Comparison of ENCODE assay signal across 8 cellular contexts in genomic region chr2:182522428-182522896, GRCh38.
A peak's percentile ranks its signal among the peaks of the same experiment; 100 is the strongest.
DNase-seq lines count a peak whose midpoint lies in the region; ATAC-seq and TF ChIP-seq lines count a peak whose summit lies in the region.

No MANE protein-coding gene starts in this region.

- TF ChIP-seq CTCF in nephron progenitor cell (IDR thresholded peaks at IDR 0.05) (no peak), esophagus squamous epithelium (IDR thresholded peaks at IDR 0.05) (no peak)

- WGBS in esophagus squamous epithelium, 2 donors: 31 to 53% methylated on average over 6 of the region's 6 CpGs

- peak; percentile 92 for DNase-seq in DMS 273 (lab: John Stamatoyannopoulos, UW; ENCODE audit: unreplicated experiment)
- peak; percentile 32 to 62 for DNase-seq in NCI-H1930 (lab: John Stamatoyannopoulos, UW)
- peak; percentile 90 for DNase-seq in dermis blood vessel endothelial cell
- DNase-seq in nephron progenitor cell: no peak
- DNase-seq in HPDE6-E6E7 (ENCODE audit: extremely low spot score): no peak
- no peak for DNase-seq in activated effector memory CD4-positive, alpha-beta T cell treated with anti-CD3 and anti-CD28 coated beads, Interleukin-2, amount 50 U/mL, for 16 hours
- DNase-seq in esophagus squamous epithelium (lab: John Stamatoyannopoulos, UW): no peak

- H3K4me1 Mint-ChIP-seq in nephron progenitor cell: peaks cover 9% of the 10 kb centered on the region

- H3K36me3 ChIP-seq in esophagus squamous epithelium: no peaks in the 10 kb centered on the region

- no peak for TF ChIP-seq POLR2A in esophagus squamous epithelium (IDR thresholded peaks at IDR 0.05)

- H3K4me3 Mint-ChIP-seq in nephron progenitor cell: no peak overlapping the region

- H3K9me3 ChIP-seq in esophagus squamous epithelium: no peaks in the 10 kb centered on the region

- intact Hi-C loops in esophagus squamous epithelium (cut with DNase I): no loop called here

- ATAC-seq in GM18870 (IDR thresholded peaks at IDR 0.05; ENCODE audit: unreplicated experiment): no peak

- H3K27ac Mint-ChIP-seq in nephron progenitor cell: peak overlapping the region; percentile 37

- H3K9me3 Mint-ChIP-seq in nephron progenitor cell: no peaks in the 10 kb centered on the region

- H3K27ac ChIP-seq in esophagus squamous epithelium: no peak overlapping the region

- no peaks in the 10 kb centered on the region for H3K36me3 Mint-ChIP-seq in nephron progenitor cell (ENCODE audit: low read depth)

- no peaks in the 10 kb centered on the region for H3K27me3 ChIP-seq in esophagus squamous epithelium

- H3K27me3 Mint-ChIP-seq in nephron progenitor cell (ENCODE audit: low read depth, poor library complexity): no peaks in the 10 kb centered on the region

- peak overlapping the region in 1 of 4 donors; percentile 31 for H3K4me3 ChIP-seq in esophagus squamous epithelium

- no peaks in the 10 kb centered on the region for H3K4me1 ChIP-seq in esophagus squamous epithelium

Comparison
In these comparisons a context has a peak if more than half of its experiments do, and no peak if none do; other contexts are left out.
1. DNase-seq: peak in DMS 273 (single experiment), NCI-H1930 (2 of 2) and dermis blood vessel endothelial cell (single experiment); none in nephron progenitor cell (single experiment), HPDE6-E6E7 (single experiment), activated effector memory CD4-positive, alpha-beta T cell treated with anti-CD3 and anti-CD28 coated beads, Interleukin-2, amount 50 U/mL, for 16 hours (single experiment) and esophagus squamous epithelium (single experiment).